In genomic region chr2:20579866-20580265, GRCh38 we compare ENCODE assay signal across 10 cellular contexts.
DNase-seq lines count a peak whose midpoint lies in the region; ATAC-seq, FAIRE-seq and TF ChIP-seq lines count a peak whose summit lies in the region.
"Had no signal": no experiment of that assay in that cellular context is flagged by ENCODE, and none has a peak within 500 bp of the region (broad histone marks: within the 10 kb centered on the region; RNA-seq: fewer than 3 reads in every experiment).

No MANE protein-coding gene starts in this region.

- H2AFZ ChIP-seq in IMR-90 (replicated peaks; ENCODE audit: low read length, poor library complexity) = peak overlapping the region; percentile 83

- peaks cover 0 to 4% of the 10 kb centered on the region in 2 donors for H3K9me3 Mint-ChIP-seq in stimulated activated naive B cell treated with anti-CD40 and anti-IgM and Interleukin-4, amounts not matched to agents 10 μg/mL and 1 μg/mL and 100 μg/mL, for 72 hours

- H3K4me1 Mint-ChIP-seq in stimulated activated naive B cell treated with anti-CD40 and anti-IgM and Interleukin-4, amounts not matched to agents 10 μg/mL and 1 μg/mL and 100 μg/mL, for 72 hours = peaks cover 39 to 55% of the 10 kb centered on the region in 2 donors

- no peaks in the 10 kb centered on the region for H3K27me3 Mint-ChIP-seq in stimulated activated naive B cell treated with anti-CD40 and anti-IgM and Interleukin-4, amounts not matched to agents 10 μg/mL and 1 μg/mL and 100 μg/mL, for 72 hours

- H4K91ac ChIP-seq in IMR-90 (ENCODE audit: insufficient read depth, low read depth, low read length) = peak overlapping the region; percentile 93

- peaks cover 1 to 10% of the 10 kb centered on the region in 2 donors for H3K36me3 Mint-ChIP-seq in stimulated activated naive B cell treated with anti-CD40 and anti-IgM and Interleukin-4, amounts not matched to agents 10 μg/mL and 1 μg/mL and 100 μg/mL, for 72 hours

- BruUV-seq in IMR-90 (replicated peaks; lab: Mats Ljungman, UMichigan) = no TSS peak

- peak overlapping the region; percentile 84 for H3K27ac ChIP-seq in IMR-90 (ENCODE audit: insufficient read depth, low read length)
- peak overlapping the region; percentile 51 for H3K27ac ChIP-seq in adipose tissue (ENCODE audit: low read depth, low read length)
- peak overlapping the region; percentile 82 to 90 for H3K27ac ChIP-seq in kidney (ENCODE audit: low read depth in 2 of 2, low read length in 2 of 2)

- ATAC-seq in IMR-90 (ENCODE audit: low read depth) = no peak
- peak; percentile 48 to 50 for ATAC-seq in stimulated activated naive B cell treated with anti-CD40 and anti-IgM and Interleukin-4, amounts not matched to agents 10 μg/mL and 1 μg/mL and 100 μg/mL, for 72 hours (replicated peaks)
- no peak for ATAC-seq in HG03432 (IDR thresholded peaks at IDR 0.05; ENCODE audit: unreplicated experiment)
- ATAC-seq in GM21717 (IDR thresholded peaks at IDR 0.05; ENCODE audit: unreplicated experiment) = no peak

- H2BK20ac ChIP-seq in IMR-90 (ENCODE audit: low read depth, low read length) = peak overlapping the region; percentile 98

- peak overlapping the region; percentile 90 for H2AK5ac ChIP-seq in IMR-90 (ENCODE audit: low read depth, low read length)

- peak overlapping the region; percentile 97 for H2BK120ac ChIP-seq in IMR-90 (ENCODE audit: low read depth, low read length)

- FAIRE-seq in kidney (lab: Jason Lieb, UNC) = no peak
- FAIRE-seq: frontal cortex had no signal

- H4K20me1 ChIP-seq in IMR-90 (ENCODE audit: insufficient read depth, low read length) = no peaks in the 10 kb centered on the region

- no peak overlapping the region for H3K4me2 ChIP-seq in IMR-90 (ENCODE audit: low read depth, low read length)

- H3K9me1 ChIP-seq in IMR-90 (ENCODE audit: insufficient read depth, low read length) = peaks cover 39% of the 10 kb centered on the region

- H3K27ac Mint-ChIP-seq in stimulated activated naive B cell treated with anti-CD40 and anti-IgM and Interleukin-4, amounts not matched to agents 10 μg/mL and 1 μg/mL and 100 μg/mL, for 72 hours = peak overlapping the region; percentile 33

- TF ChIP-seq CTCF in IMR-90 (conservative IDR thresholded peaks at IDR 0.05; ENCODE audit: low read depth, low read length) = no peak
- TF ChIP-seq CTCF in kidney (IDR thresholded peaks at IDR 0.05; ENCODE audit: borderline replicate concordance, extremely low read depth, insufficient read depth) = no peak

- H3K56ac ChIP-seq in IMR-90 (ENCODE audit: extremely low read depth, insufficient read depth, low read length) = peak overlapping the region; percentile 63

- no peak for TF ChIP-seq RAD21 in IMR-90 (IDR thresholded peaks at IDR 0.05; ENCODE audit: low read length)

- H3K4me3 Mint-ChIP-seq in stimulated activated naive B cell treated with anti-CD40 and anti-IgM and Interleukin-4, amounts not matched to agents 10 μg/mL and 1 μg/mL and 100 μg/mL, for 72 hours = no peak overlapping the region

- peak overlapping the region; percentile 89 for H2BK15ac ChIP-seq in IMR-90 (ENCODE audit: low read depth, low read length)

- peak overlapping the region; percentile 30 for H3K18ac ChIP-seq in IMR-90 (ENCODE audit: low read depth, low read length)

- peak overlapping the region; percentile 48; the same call in 1 of the 2 replicates for H3K23ac ChIP-seq in IMR-90 (ENCODE audit: low read depth, low read length)

- H2BK5ac ChIP-seq in IMR-90 (ENCODE audit: low read depth, low read length, poor library complexity, severe bottlenecking) = peak overlapping the region; percentile 79

- peak overlapping the region; percentile 91 for H3K4ac ChIP-seq in IMR-90 (ENCODE audit: low read depth, low read length)

- peaks cover 45% of the 10 kb centered on the region for H3K4me1 ChIP-seq in IMR-90 (ENCODE audit: control insufficient read depth, insufficient read depth, low read length)
- peaks cover 58 to 76% of the 10 kb centered on the region in 2 donors for H3K4me1 ChIP-seq in kidney (ENCODE audit: control insufficient read depth in 1 of 2, insufficient read depth in 1 of 2, low read depth in 1 of 2, low read length in 2 of 2)

- in situ Hi-C loops in IMR-90 (cut with MboI; ENCODE audit: low sequenced_read_pairs) = no loop called here

- H3K79me1 ChIP-seq in IMR-90 (ENCODE audit: low read depth in 1 of 2, low read length in 2 of 2) = no peaks in the 10 kb centered on the region; a peak in 1 of 4 replicates

- no peak overlapping the region for H3K9ac ChIP-seq in IMR-90 (ENCODE audit: low read depth, low read length)
- peak overlapping the region in 1 of 2 donors; percentile 35 for H3K9ac ChIP-seq in kidney (ENCODE audit: low read length in 2 of 2)

- DNase-seq in IMR-90 (no peak), kidney (peak; percentile 61), NCI-H1092 treated with DMSO at 0.1 percent for 48 hours (lab: John Stamatoyannopoulos, UW) (no peak), H7 (no peak)
- DNase-seq in stimulated activated naive B cell treated with anti-CD40 and anti-IgM and Interleukin-4, amounts not matched to agents 10 μg/mL and 1 μg/mL and 100 μg/mL, for 72 hours = peak; percentile 23
- DNase-seq: activated gamma-delta T cell had no signal

- no peaks in the 10 kb centered on the region for H3K36me3 ChIP-seq in IMR-90 (ENCODE audit: control insufficient read depth, insufficient read depth, low read length)
- H3K36me3 ChIP-seq in kidney (ENCODE audit: control insufficient read depth in 1 of 2, insufficient read depth in 2 of 2, low read length in 2 of 2) = no peaks in the 10 kb centered on the region
- H3K36me3 ChIP-seq in H7 (replicated peaks; ENCODE audit: control insufficient read depth, insufficient read depth, low read length) = no peaks in the 10 kb centered on the region

- peak overlapping the region; percentile 88 for H3K14ac ChIP-seq in IMR-90 (replicated peaks; ENCODE audit: low read depth, low read length)

- no peaks in the 10 kb centered on the region for H3K9me3 ChIP-seq in IMR-90 (ENCODE audit: control insufficient read depth, insufficient read depth, low read length)
- peaks cover 0 to 2% of the 10 kb centered on the region in 2 donors for H3K9me3 ChIP-seq in kidney (ENCODE audit: control insufficient read depth in 1 of 2, low read length in 2 of 2)

- dilution Hi-C loops in IMR-90 (cut with HindIII; ENCODE audit: low sequenced_read_pairs, unreplicated experiment) = no loop called here

- H4K8ac ChIP-seq in IMR-90 (ENCODE audit: low read depth in 2 of 2, low read length in 2 of 2) = peak overlapping the region; percentile 72 to 84

- intact Hi-C loops in IMR-90 (cut with micrococcal nuclease) (no loop called here), kidney (cut with DNase I) (no loop called here)

- H3K4me3 ChIP-seq in IMR-90 (ENCODE audit: insufficient read depth, low read depth, low read length) (no peak overlapping the region), kidney (ENCODE audit: low read length in 2 of 2) (no peak overlapping the region), H7 (ENCODE audit: insufficient read depth, low read depth, low read length) (no peak overlapping the region)

- TF ChIP-seq POLR2A in IMR-90 (IDR thresholded peaks at IDR 0.05; ENCODE audit: low read depth, low read length) = no peak

- H4K5ac ChIP-seq in IMR-90 (ENCODE audit: low read depth, low read length) = peak overlapping the region; percentile 62

- H2AK9ac ChIP-seq in IMR-90 (replicated peaks; ENCODE audit: low read depth, low read length, poor library complexity) = peak overlapping the region; percentile 83

- no CpG with 5 or more reads among the region's 1 CpG for WGBS in IMR-90 (ENCODE audit: extremely low coverage in 2 of 2, insufficient read length in 1 of 2), 2 experiments
- 78 to 84% (median 80%) methylated on average over 1 of the region's 1 CpG for WGBS in adipose tissue, 3 donors

- H3K27me3 ChIP-seq in IMR-90 (ENCODE audit: control insufficient read depth, insufficient read depth, low read length) (no peaks in the 10 kb centered on the region), H7 (ENCODE audit: control insufficient read depth, insufficient read depth, low read length) (no peaks in the 10 kb centered on the region)

- CTCF ChIA-PET in IMR-90 (lab: Yijun Ruan, JAX) = interaction anchor here (1.1 to 1.5 kb wide), 2 partner anchors 55 to 83 kb away, joined by 4 to 5 read pairs; no protein-coding TSS in a partner anchor

- POLR2A ChIA-PET in IMR-90 (lab: Charles Lee; ENCODE audit: unreplicated experiment) = no interaction called here

TF ChIP-seq in IMR-90, 13 proteins besides CTCF, POLR2A, EP300 and RAD21:
- TF ChIP-seq, protein P1, sequence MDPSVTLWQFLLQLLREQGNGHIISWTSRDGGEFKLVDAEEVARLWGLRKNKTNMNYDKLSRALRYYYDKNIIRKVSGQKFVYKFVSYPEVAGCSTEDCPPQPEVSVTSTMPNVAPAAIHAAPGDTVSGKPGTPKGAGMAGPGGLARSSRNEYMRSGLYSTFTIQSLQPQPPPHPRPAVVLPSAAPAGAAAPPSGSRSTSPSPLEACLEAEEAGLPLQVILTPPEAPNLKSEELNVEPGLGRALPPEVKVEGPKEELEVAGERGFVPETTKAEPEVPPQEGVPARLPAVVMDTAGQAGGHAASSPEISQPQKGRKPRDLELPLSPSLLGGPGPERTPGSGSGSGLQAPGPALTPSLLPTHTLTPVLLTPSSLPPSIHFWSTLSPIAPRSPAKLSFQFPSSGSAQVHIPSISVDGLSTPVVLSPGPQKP (IDR thresholded peaks at IDR 0.05; ENCODE audit: borderline replicate concordance, low read depth, low read length) = no peak
- TF ChIP-seq MAFK (IDR thresholded peaks at IDR 0.05; ENCODE audit: low read depth, low read length) = no peak
- TF ChIP-seq, protein P2, sequence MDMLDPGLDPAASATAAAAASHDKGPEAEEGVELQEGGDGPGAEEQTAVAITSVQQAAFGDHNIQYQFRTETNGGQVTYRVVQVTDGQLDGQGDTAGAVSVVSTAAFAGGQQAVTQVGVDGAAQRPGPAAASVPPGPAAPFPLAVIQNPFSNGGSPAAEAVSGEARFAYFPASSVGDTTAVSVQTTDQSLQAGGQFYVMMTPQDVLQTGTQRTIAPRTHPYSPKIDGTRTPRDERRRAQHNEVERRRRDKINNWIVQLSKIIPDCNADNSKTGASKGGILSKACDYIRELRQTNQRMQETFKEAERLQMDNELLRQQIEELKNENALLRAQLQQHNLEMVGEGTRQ (IDR thresholded peaks at IDR 0.05; ENCODE audit: low read depth, low read length) = no peak

Comparison
In these comparisons a context has a peak if more than half of its experiments do, and no peak if none do; other contexts are left out.
1. ATAC-seq: peak in stimulated activated naive B cell treated with anti-CD40 and anti-IgM and Interleukin-4, amounts not matched to agents 10 μg/mL and 1 μg/mL and 100 μg/mL, for 72 hours (2 of 2); none in IMR-90 (single experiment), HG03432 (single experiment) and GM21717 (single experiment).
2. DNase-seq: peak in kidney (single experiment) and stimulated activated naive B cell treated with anti-CD40 and anti-IgM and Interleukin-4, amounts not matched to agents 10 μg/mL and 1 μg/mL and 100 μg/mL, for 72 hours (single experiment); none in IMR-90 (single experiment), NCI-H1092 treated with DMSO at 0.1 percent for 48 hours (single experiment) and H7 (single experiment).
3. Peak in every context shown above with its lines, with median percentiles within 50 percentile points of each other: H3K27ac ChIP-seq.